7 cellular contexts compared by ENCODE assay signal in genomic region chr4:98828801-98829200, GRCh38.
A peak's percentile ranks its signal among the peaks of the same experiment; 100 is the strongest.
DNase-seq lines count a peak whose midpoint lies in the region; ATAC-seq and TF ChIP-seq lines count a peak whose summit lies in the region.

No MANE protein-coding gene starts in this region.

- H3K27ac Mint-ChIP-seq in H9: no peak overlapping the region; a peak in 1 of 7 replicates

- no peak overlapping the region for H4K5ac ChIP-seq in H9 (ENCODE audit: insufficient read length, low read depth, low read length)

- H3K9ac ChIP-seq in H9 (ENCODE audit: extremely low read depth, insufficient read length, low read length) (no peak overlapping the region), mammary epithelial cell (ENCODE audit: insufficient read depth, low read length) (no peak overlapping the region)

- H3K4me3 ChIP-seq in mammary epithelial cell (replicated peaks in 1 of 3; ENCODE audit: insufficient read depth in 1 of 3, low read depth in 2 of 3, low read length in 3 of 3) (no peak overlapping the region), heart right ventricle (no peak overlapping the region)

- no peak overlapping the region for H4K8ac ChIP-seq in H9 (replicated peaks; ENCODE audit: insufficient read length, low read depth, low read length)

- dilution Hi-C loops in mammary epithelial cell (cut with HindIII; ENCODE audit: low sequenced_read_pairs): no loop called here

- H2BK120ac ChIP-seq in H9 (ENCODE audit: low read depth, low read length, poor library complexity, severe bottlenecking): no peak overlapping the region

- H3K79me2 ChIP-seq in H9 (ENCODE audit: insufficient read depth, low read length): no peaks in the 10 kb centered on the region
- H3K79me2 ChIP-seq in mammary epithelial cell (ENCODE audit: insufficient read depth, low read length): no peaks in the 10 kb centered on the region

- no peak overlapping the region for H3T11ph ChIP-seq in H9 (ENCODE audit: low read length)

- H2BK12ac ChIP-seq in H9 (ENCODE audit: insufficient read length, low read depth, low read length): no peak overlapping the region

- no peaks in the 10 kb centered on the region for H3K4me1 Mint-ChIP-seq in H9

- no peaks in the 10 kb centered on the region for H4K20me1 ChIP-seq in H9 (ENCODE audit: control insufficient read depth, insufficient read depth, insufficient read length)
- H4K20me1 ChIP-seq in mammary epithelial cell (ENCODE audit: insufficient read depth, low read length): no peaks in the 10 kb centered on the region

- H3K56ac ChIP-seq in H9 (ENCODE audit: insufficient read length, low read depth, low read length): no peak overlapping the region

- no peak overlapping the region for H3K4me3 Mint-ChIP-seq in H9

- CTCF ChIA-PET in mammary epithelial cell (lab: Charles Lee; ENCODE audit: low non-redundant PET): no interaction called here

- H2AFZ ChIP-seq in H9 (ENCODE audit: low read length): no peak overlapping the region
- no peak overlapping the region for H2AFZ ChIP-seq in mammary epithelial cell (ENCODE audit: low read depth, low read length)

- no CpG with 5 or more reads among the region's 5 CpGs for WGBS in H9 (ENCODE audit: extremely low coverage, insufficient read length, low lambda C conversion rate)
- WGBS in mammary epithelial cell (ENCODE audit: low coverage, missing lambda C conversion rate): 70% methylated on average over 5 of the region's 5 CpGs
- 68 to 75% methylated on average over 5 of the region's 5 CpGs for WGBS in heart right ventricle, 2 donors

- no peak overlapping the region for H3K4me2 ChIP-seq in H9 (ENCODE audit: insufficient read depth, insufficient read length, low read length)
- no peak overlapping the region for H3K4me2 ChIP-seq in mammary epithelial cell (ENCODE audit: insufficient read depth, low read depth, low read length)

- no peak overlapping the region for H3K18ac ChIP-seq in H9 (ENCODE audit: insufficient read length, low read depth, low read length)

- peak; percentile 54 for TF ChIP-seq CTCF in H9 (conservative IDR thresholded peaks at IDR 0.05)
- TF ChIP-seq CTCF in mammary epithelial cell (conservative IDR thresholded peaks at IDR 0.05 in 1 of 2, IDR thresholded peaks at IDR 0.05 in 1 of 2; ENCODE audit: extremely low read depth in 1 of 2, insufficient read depth in 1 of 2, low read depth in 1 of 2, low read length in 2 of 2): peak; percentile 17 to 28
- no peak for TF ChIP-seq CTCF in heart right ventricle (IDR thresholded peaks at IDR 0.05)

- ATAC-seq in heart right ventricle: no peak

- H3K27me3 ChIP-seq in H9 (ENCODE audit: insufficient read depth, low read length) (no peaks in the 10 kb centered on the region), mammary epithelial cell (ENCODE audit: insufficient read depth, low read length) (no peaks in the 10 kb centered on the region), heart right ventricle (no peaks in the 10 kb centered on the region)

- DNase-seq in H9 (peak; percentile 34), SW480 (ENCODE audit: low spot score) (peak; percentile 16), mammary epithelial cell (peak; percentile 27), NCI-H1694 treated with DMSO at 0.1 percent for 48 hours (lab: John Stamatoyannopoulos, UW) (no peak), heart right ventricle (no peak), medulla oblongata (ENCODE audit: extremely low spot score) (no peak)
- DNase-seq in stimulated activated CD4-positive, alpha-beta T cell treated with anti-CD3 and anti-CD28 coated beads, Interleukin-4, amount 100 ng/mL, for 4 hours: peak; percentile 21 to 24

- no peaks in the 10 kb centered on the region for H3K9me3 Mint-ChIP-seq in H9

- H3K36me3 Mint-ChIP-seq in H9 (ENCODE audit: insufficient read depth in 1 of 3, low read depth in 3 of 3): no peaks in the 10 kb centered on the region

- peaks cover 2% of the 10 kb centered on the region; the same call in 1 of the 2 replicates for H3K27me3 Mint-ChIP-seq in H9 (ENCODE audit: low read depth)

- no peaks in the 10 kb centered on the region for H3K23me2 ChIP-seq in H9 (ENCODE audit: insufficient read length, low read depth, low read length, poor library complexity, severe bottlenecking)

- no peaks in the 10 kb centered on the region for H3K79me1 ChIP-seq in H9 (ENCODE audit: insufficient read depth, low read depth, low read length, poor library complexity, severe bottlenecking)

- no peak overlapping the region for H3K23ac ChIP-seq in H9 (ENCODE audit: insufficient read length, low read depth, low read length)

- no TSS peak for BruUV-seq in mammary epithelial cell (replicated peaks; lab: Mats Ljungman, UMichigan)

- no peaks in the 10 kb centered on the region for H3K4me1 ChIP-seq in H9 (ENCODE audit: insufficient read depth, low read length)
- H3K4me1 ChIP-seq in mammary epithelial cell (ENCODE audit: insufficient read depth, low read length): peaks cover 3% of the 10 kb centered on the region
- H3K4me1 ChIP-seq in heart right ventricle: peaks cover 0 to 4% (median 0%) of the 10 kb centered on the region in 9 donors

- no peak overlapping the region for H2BK20ac ChIP-seq in H9 (ENCODE audit: low read depth, low read length, poor library complexity, severe bottlenecking)

- H2AK5ac ChIP-seq in H9 (ENCODE audit: insufficient read length, low read length): no peak overlapping the region

- H3K36me3 ChIP-seq in mammary epithelial cell (ENCODE audit: insufficient read depth, low read length) (no peaks in the 10 kb centered on the region), heart right ventricle (no peaks in the 10 kb centered on the region)

- intact Hi-C loops in mammary epithelial cell (cut with micrococcal nuclease): no loop called here
- intact Hi-C loops in heart right ventricle (cut with DNase I): no loop called here

- in situ Hi-C loops in mammary epithelial cell (cut with MboI; ENCODE audit: low sequenced_read_pairs in 2 of 2): no loop called here

- H3K4ac ChIP-seq in H9 (ENCODE audit: low read depth, low read length): no peak overlapping the region

- H3K9me3 ChIP-seq in H9 (ENCODE audit: control insufficient read depth, low read depth, low read length): no peaks in the 10 kb centered on the region
- H3K9me3 ChIP-seq in mammary epithelial cell (replicated peaks; ENCODE audit: insufficient read depth, low read length): no peaks in the 10 kb centered on the region
- H3K9me3 ChIP-seq in heart right ventricle: no peaks in the 10 kb centered on the region

- no peak overlapping the region for H3K14ac ChIP-seq in H9 (ENCODE audit: insufficient read depth, low read length)

- no peak overlapping the region for H2BK5ac ChIP-seq in H9 (ENCODE audit: insufficient read length, low read length)

- no peak overlapping the region for H2BK15ac ChIP-seq in H9 (ENCODE audit: low read depth, low read length)

- H4K91ac ChIP-seq in H9 (ENCODE audit: insufficient read length, low read depth, low read length): no peak overlapping the region

- no peak overlapping the region for H3K27ac ChIP-seq in H9 (ENCODE audit: insufficient read length, low read depth, low read length)
- H3K27ac ChIP-seq in mammary epithelial cell (ENCODE audit: insufficient read depth, low read depth, low read length): no peak overlapping the region
- no peak overlapping the region for H3K27ac ChIP-seq in heart right ventricle

Comparison
In these comparisons a context has a peak if more than half of its experiments do, and no peak if none do; other contexts are left out.
1. DNase-seq: peak in H9 (single experiment), SW480 (single experiment), mammary epithelial cell (single experiment) and stimulated activated CD4-positive, alpha-beta T cell treated with anti-CD3 and anti-CD28 coated beads, Interleukin-4, amount 100 ng/mL, for 4 hours (2 of 2); none in NCI-H1694 treated with DMSO at 0.1 percent for 48 hours (single experiment), heart right ventricle (0 of 2) and medulla oblongata (single experiment).
2. CTCF ChIP-seq: peak in H9 (single experiment) and mammary epithelial cell (2 of 2); none in heart right ventricle (0 of 9).